In the genomic region with DNA sequence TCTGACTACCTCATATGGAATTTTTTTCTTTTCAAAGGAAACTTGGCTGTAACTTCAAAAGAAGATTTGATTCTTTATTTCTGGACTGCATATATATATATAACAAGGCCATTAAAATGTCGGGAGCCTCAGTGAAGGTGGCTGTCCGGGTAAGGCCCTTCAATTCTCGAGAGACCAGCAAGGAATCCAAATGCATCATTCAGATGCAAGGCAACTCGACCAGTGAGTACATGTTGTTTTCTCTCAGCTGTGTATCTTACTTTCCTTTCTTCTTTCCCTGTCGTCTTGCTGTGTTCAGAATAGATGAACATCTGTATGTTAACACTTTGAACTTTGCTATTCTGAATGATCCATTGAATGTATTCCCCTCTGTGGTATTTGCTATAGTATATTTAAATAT, we compare ENCODE assay signal across 15 cellular contexts.
"Had no signal": no experiment of that assay in that cellular context is flagged by ENCODE, and none has a peak within 500 bp of the region (broad histone marks: within the 10 kb centered on the region; RNA-seq: fewer than 3 reads in every experiment).

No MANE protein-coding gene starts in this region.

- H3K4me3 ChIP-seq: body of pancreas, esophagus squamous epithelium, lung, mucosa of descending colon, skin epidermis, stomach, thyroid gland had no signal

- H3K36me3 Mint-ChIP-seq: natural killer cell treated with Interleukin-12 subunit alpha and Interleukin-12 subunit beta and Interleukin-15 and Interleukin-18, amount 100 ng/mL, for 72 hours had no signal

- ATAC-seq: activated CD4-positive, alpha-beta T cell treated with anti-CD3 and anti-CD28 coated beads for 36 hours; activated CD8-positive, alpha-beta T cell treated with anti-CD3 and anti-CD28 coated beads, Interleukin-2, amount 10 ng/mL, durations not matched to agents 7 days and 5 days; body of pancreas; mucosa of descending colon; natural killer cell treated with Interleukin-12 subunit alpha and Interleukin-12 subunit beta and Interleukin-15 and Interleukin-18, amount 100 ng/mL, for 72 hours; T-cell had no signal

- H3K27ac Mint-ChIP-seq: activated CD4-positive, alpha-beta T cell treated with anti-CD3 and anti-CD28 coated beads for 36 hours; activated CD8-positive, alpha-beta T cell treated with anti-CD3 and anti-CD28 coated beads, Interleukin-2, amount 10 ng/mL, durations not matched to agents 7 days and 5 days; natural killer cell treated with Interleukin-12 subunit alpha and Interleukin-12 subunit beta and Interleukin-15 and Interleukin-18, amount 100 ng/mL, for 72 hours; T-cell had no signal

- DNase-seq: activated CD4-positive, alpha-beta T cell treated with anti-CD3 and anti-CD28 coated beads for 36 hours; activated CD8-positive, alpha-beta memory T cell treated with anti-CD3 and anti-CD28 coated beads, Interleukin-2, amount 50 U/mL, for 48 hours; activated CD8-positive, alpha-beta T cell treated with anti-CD3 and anti-CD28 coated beads, Interleukin-2, amount 10 ng/mL, durations not matched to agents 7 days and 5 days; activated naive CD4-positive, alpha-beta T cell treated with Interleukin-2 at 50 U/mL for 16 hours; body of pancreas; esophagus squamous epithelium; hippocampal formation; mucosa of descending colon; stomach; T-cell; thyroid gland; WERI-Rb-1 had no signal

- H3K27me3 ChIP-seq: body of pancreas, esophagus squamous epithelium, stomach, thyroid gland had no signal

- H3K9me3 Mint-ChIP-seq: natural killer cell treated with Interleukin-12 subunit alpha and Interleukin-12 subunit beta and Interleukin-15 and Interleukin-18, amount 100 ng/mL, for 72 hours; T-cell had no signal

- H3K27ac ChIP-seq: body of pancreas, esophagus squamous epithelium, skin epidermis, stomach, thyroid gland, WERI-Rb-1 had no signal

- H3K4me3 Mint-ChIP-seq: activated CD4-positive, alpha-beta T cell treated with anti-CD3 and anti-CD28 coated beads for 36 hours; activated CD8-positive, alpha-beta T cell treated with anti-CD3 and anti-CD28 coated beads, Interleukin-2, amount 10 ng/mL, durations not matched to agents 7 days and 5 days; natural killer cell treated with Interleukin-12 subunit alpha and Interleukin-12 subunit beta and Interleukin-15 and Interleukin-18, amount 100 ng/mL, for 72 hours; T-cell had no signal

- H3K9me3 ChIP-seq: body of pancreas, esophagus squamous epithelium, mucosa of descending colon, stomach, thyroid gland had no signal

- H3K27me3 Mint-ChIP-seq: activated CD4-positive, alpha-beta T cell treated with anti-CD3 and anti-CD28 coated beads for 36 hours; natural killer cell treated with Interleukin-12 subunit alpha and Interleukin-12 subunit beta and Interleukin-15 and Interleukin-18, amount 100 ng/mL, for 72 hours; T-cell had no signal
